Comparison of ENCODE assay signal across 11 cellular contexts in genomic region chr1:9676815-9677393, GRCh38. TPM values are rescaled to one million over a fixed set of nuclear protein-coding genes. Genes with fewer than 3 reads are reported as not detected.
DNase-seq lines count a peak whose midpoint lies in the region; ATAC-seq and TF ChIP-seq lines count a peak whose summit lies in the region.
"Had no signal": no experiment of that assay in that cellular context is flagged by ENCODE, and none has a peak within 500 bp of the region (broad histone marks: within the 10 kb centered on the region; RNA-seq: fewer than 3 reads in every experiment).

No MANE protein-coding gene starts in this region.

- H3K4me1 Mint-ChIP-seq in activated naive CD4-positive, alpha-beta T cell treated with anti-CD3 and anti-CD28 coated beads for 36 hours (ENCODE audit: low read depth) = peaks cover 66% of the 10 kb centered on the region
- peaks cover 76 to 81% (median 77%) of the 10 kb centered on the region in 3 donors for H3K4me1 Mint-ChIP-seq in T-cell
- H3K4me1 Mint-ChIP-seq in effector memory CD8-positive, alpha-beta T cell (ENCODE audit: low read depth in 2 of 2) = peaks cover 49 to 66% of the 10 kb centered on the region in 2 donors

- H3K27me3 Mint-ChIP-seq in activated naive CD4-positive, alpha-beta T cell treated with anti-CD3 and anti-CD28 coated beads for 36 hours (ENCODE audit: low read depth) = no peaks in the 10 kb centered on the region
- H3K27me3 Mint-ChIP-seq in T-cell = no peaks in the 10 kb centered on the region
- no peaks in the 10 kb centered on the region for H3K27me3 Mint-ChIP-seq in effector memory CD8-positive, alpha-beta T cell

- H3K9me3 ChIP-seq in upper lobe of right lung = no peaks in the 10 kb centered on the region

- no peak for DNase-seq in activated naive CD4-positive, alpha-beta T cell treated with anti-CD3 and anti-CD28 coated beads for 36 hours
- no peak for DNase-seq in activated naive CD4-positive, alpha-beta T cell (lab: John Stamatoyannopoulos, UW)
- DNase-seq in T-cell = no peak
- no peak for DNase-seq in effector memory CD8-positive, alpha-beta T cell
- DNase-seq in upper lobe of right lung = no peak
- DNase-seq in NCI-H2196 treated with DMSO at 0.1 percent for 48 hours (lab: John Stamatoyannopoulos, UW; ENCODE audit: unreplicated experiment) = no peak
- no peak for DNase-seq in islet precursor cell
- DNase-seq: NCI-H1694 treated with DMSO at 0.1 percent for 48 hours, posterior cingulate gyrus, T1000 had no signal

- no peak overlapping the region for H3K4me3 ChIP-seq in upper lobe of right lung

- CTCF ChIA-PET in activated naive CD4-positive, alpha-beta T cell treated with anti-CD3 and anti-CD28 coated beads for 36 hours (lab: Charles Lee) = interaction anchor here (0.7 to 0.9 kb wide), 2 partner anchors 10 to 25 kb away, joined by 3 to 5 read pairs; no protein-coding TSS in a partner anchor
- CTCF ChIA-PET in T-cell (lab: Charles Lee) = no interaction called here

- no peak overlapping the region for H3K27ac ChIP-seq in upper lobe of right lung

- no peaks in the 10 kb centered on the region for H3K4me1 ChIP-seq in upper lobe of right lung

- H3K27me3 ChIP-seq in upper lobe of right lung = no peaks in the 10 kb centered on the region

- intact Hi-C loops in activated naive CD4-positive, alpha-beta T cell treated with anti-CD3 and anti-CD28 coated beads for 36 hours (cut with micrococcal nuclease) = no loop called here
- intact Hi-C loops in upper lobe of right lung (cut with DNase I) = no loop called here

- H3K4me3 Mint-ChIP-seq in activated naive CD4-positive, alpha-beta T cell treated with anti-CD3 and anti-CD28 coated beads for 36 hours = no peak overlapping the region
- H3K4me3 Mint-ChIP-seq in T-cell = peak overlapping the region in 1 of 3 donors; percentile 55
- peak overlapping the region; percentile 41 to 60 for H3K4me3 Mint-ChIP-seq in effector memory CD8-positive, alpha-beta T cell

- H3K9me3 Mint-ChIP-seq in activated naive CD4-positive, alpha-beta T cell treated with anti-CD3 and anti-CD28 coated beads for 36 hours = no peaks in the 10 kb centered on the region
- no peaks in the 10 kb centered on the region for H3K9me3 Mint-ChIP-seq in T-cell
- H3K9me3 Mint-ChIP-seq in effector memory CD8-positive, alpha-beta T cell = no peaks in the 10 kb centered on the region

- TF ChIP-seq CTCF in upper lobe of right lung (IDR thresholded peaks at IDR 0.05) = no peak

- H3K27ac Mint-ChIP-seq in activated naive CD4-positive, alpha-beta T cell treated with anti-CD3 and anti-CD28 coated beads for 36 hours = peak overlapping the region; percentile 44
- H3K27ac Mint-ChIP-seq in T-cell = peak overlapping the region; percentile 21 to 92
- peak overlapping the region; percentile 89 to 91 for H3K27ac Mint-ChIP-seq in effector memory CD8-positive, alpha-beta T cell

- POLR2A ChIA-PET in T-cell (lab: Charles Lee) = no interaction called here

- peaks cover 23% of the 10 kb centered on the region for H3K36me3 Mint-ChIP-seq in activated naive CD4-positive, alpha-beta T cell treated with anti-CD3 and anti-CD28 coated beads for 36 hours (ENCODE audit: low read depth)
- peaks cover 25% of the 10 kb centered on the region for H3K36me3 Mint-ChIP-seq in T-cell
- peaks cover 77% of the 10 kb centered on the region for H3K36me3 Mint-ChIP-seq in effector memory CD8-positive, alpha-beta T cell (ENCODE audit: insufficient read depth)

- H3K36me3 ChIP-seq in upper lobe of right lung = peaks cover 5% of the 10 kb centered on the region

- no peak for ATAC-seq in T-cell (replicated peaks in 1 of 4)
- peak; percentile 32 for ATAC-seq in effector memory CD8-positive, alpha-beta T cell (replicated peaks)
- peak; percentile 58 for ATAC-seq in upper lobe of right lung
- no peak for ATAC-seq in GM21515 (IDR thresholded peaks at IDR 0.05; ENCODE audit: unreplicated experiment)

RNA-seq across cellular contexts. Expression of gene PIK3CD, which starts 25.4 kb away (rescaled TPM):
- 100 to 1,000 TPM in 1 of 2 experiments, 10 to 100 TPM in 1; 96.6 to 101 TPM for total RNA-seq in activated naive CD4-positive, alpha-beta T cell treated with anti-CD3 and anti-CD28 coated beads for 36 hours
- total RNA-seq in T-cell (100 to 1,000 TPM; 246 to 313 (median 280) TPM), upper lobe of right lung (18.2 TPM)

Comparison
In these comparisons a context has a peak if more than half of its experiments do, and no peak if none do; other contexts are left out.
1. ATAC-seq: peak in effector memory CD8-positive, alpha-beta T cell (single experiment) and upper lobe of right lung (single experiment); none in T-cell (0 of 4) and GM21515 (single experiment).
2. Peak in every context shown above with its lines, with median percentiles within 50 percentile points of each other: H3K27ac Mint-ChIP-seq.